Comparison of ENCODE assay signal across 1 cellular context in the genomic region with DNA sequence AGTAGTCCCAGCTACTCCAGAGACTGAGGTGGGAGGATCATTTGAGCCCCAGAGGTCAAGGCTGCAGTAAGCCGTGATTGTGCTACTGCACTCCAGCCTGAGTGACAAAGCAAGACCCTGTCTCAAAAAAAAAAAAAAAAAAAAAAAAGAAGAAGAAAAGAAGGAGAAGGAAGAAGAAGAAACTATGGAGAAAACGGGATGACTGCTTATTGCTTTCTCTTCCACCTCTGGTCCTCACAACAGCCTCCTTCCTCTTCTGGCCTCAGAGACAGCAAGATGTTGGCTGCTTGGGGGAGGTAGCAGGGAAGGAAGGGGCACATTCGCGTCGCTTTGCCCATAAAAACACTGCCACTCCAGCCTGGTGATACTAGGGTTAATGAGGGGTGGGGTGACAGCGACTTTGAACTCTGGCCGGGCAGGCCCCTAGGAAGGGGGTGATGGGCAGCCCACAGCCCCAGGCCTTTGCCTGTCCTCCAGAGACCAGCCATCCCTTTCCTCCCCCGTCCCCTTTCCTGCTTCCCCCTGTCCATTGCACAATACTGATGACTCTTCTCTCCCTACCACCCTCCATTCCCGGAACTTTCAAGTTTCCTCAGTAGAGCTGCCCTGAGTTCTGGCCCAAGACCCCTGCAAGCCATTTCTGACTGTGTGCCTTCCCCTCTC.
TF ChIP-seq lines count a peak whose summit lies in the region.

No MANE protein-coding gene starts in this region.

TF ChIP-seq in IMR-90, 13 proteins besides CTCF, POLR2A, EP300 and RAD21:
- peak; percentile 38; the same call in 1 of the 2 replicates for TF ChIP-seq FOS (IDR thresholded peaks at IDR 0.05; ENCODE audit: low read depth, low read length)
- TF ChIP-seq MXI1 (IDR thresholded peaks at IDR 0.05; ENCODE audit: borderline replicate concordance, low read depth, low read length) = no peak
- TF ChIP-seq MAZ (IDR thresholded peaks at IDR 0.05; ENCODE audit: borderline replicate concordance, low read depth, low read length) = no peak
- TF ChIP-seq CHD1 (IDR thresholded peaks at IDR 0.05; ENCODE audit: low read depth, low read length) = no peak
- TF ChIP-seq ELK1 (IDR thresholded peaks at IDR 0.05; ENCODE audit: borderline replicate concordance, low read depth, low read length) = no peak
- TF ChIP-seq SMC3 (IDR thresholded peaks at IDR 0.05; ENCODE audit: low read depth, low read length) = no peak
- no peak for TF ChIP-seq NFE2L2 (IDR thresholded peaks at IDR 0.05; ENCODE audit: low read depth, low read length)
- TF ChIP-seq CEBPB (IDR thresholded peaks at IDR 0.05; ENCODE audit: low read depth, low read length) = peak; percentile 99
- no peak for TF ChIP-seq USF2 (IDR thresholded peaks at IDR 0.05; ENCODE audit: low read depth, low read length)
TF ChIP-seq in IMR-90: peak in this region for 2.
